Comparison of ENCODE assay signal across 16 cellular contexts in the genomic region with DNA sequence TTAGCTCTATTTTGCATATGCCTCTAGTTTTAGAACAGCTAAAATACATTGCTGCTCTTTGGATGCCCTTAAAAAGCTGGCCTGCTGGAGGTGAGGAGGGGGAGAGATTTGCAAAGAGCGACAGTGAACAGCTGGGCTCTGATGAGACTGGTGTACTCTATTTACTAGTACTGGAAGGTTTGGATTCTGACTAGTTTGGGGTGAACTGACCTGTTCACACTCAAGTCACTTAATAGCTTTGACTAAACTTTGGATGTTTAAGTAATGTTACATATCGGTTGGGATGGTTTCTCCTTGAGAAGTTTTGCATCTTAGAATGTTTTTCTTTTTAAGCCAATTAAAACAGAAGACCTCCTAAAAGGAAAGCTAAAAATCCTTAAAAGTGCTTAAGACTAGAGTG.
"Had no signal": no experiment of that assay in that cellular context is flagged by ENCODE, and none has a peak within 500 bp of the region (broad histone marks: within the 10 kb centered on the region; RNA-seq: fewer than 3 reads in every experiment).

No MANE protein-coding gene starts in this region.

- H3K27ac Mint-ChIP-seq: activated B cell treated with CpG ODN at 0.5 μM for 24 hours; activated CD4-positive, alpha-beta T cell treated with anti-CD3 and anti-CD28 coated beads, Interleukin-2, amount 10 ng/mL, durations not matched to agents 24 days and 14 days; activated naive CD4-positive, alpha-beta T cell treated with anti-CD3 and anti-CD28 coated beads, Interleukin-2, amount 10 ng/mL, durations not matched to agents 7 days and 5 days; activated T-helper 2 cell treated with anti-CD3 and anti-CD28 coated beads, Interferon-gamma antibody, Interleukin-2, Interleukin-4, amounts not matched to agents 10 μg/mL and 5 μg/mL and 100 μg/mL, durations not matched to agents 14 hours and 24 hours and 36 hours; endodermal cell; memory B cell had no signal

- ATAC-seq: T-cell had no signal

- H3K27me3 ChIP-seq: brain microvascular endothelial cell, heart right ventricle, sigmoid colon had no signal

- H3K36me3 ChIP-seq: brain microvascular endothelial cell had no signal

- DNase-seq: activated B cell treated with CpG ODN at 0.5 μM for 24 hours; activated CD4-positive, alpha-beta T cell treated with anti-CD3 and anti-CD28 coated beads, Interleukin-2, amount 10 ng/mL, durations not matched to agents 24 days and 14 days; activated naive CD4-positive, alpha-beta T cell treated with anti-CD3 and anti-CD28 coated beads, Interleukin-2, amount 10 ng/mL, durations not matched to agents 7 days and 5 days; activated T-cell treated with anti-CD3 and anti-CD28 coated beads for 4 hours; endodermal cell; heart right ventricle; islet precursor cell; sigmoid colon; stimulated activated CD4-positive, alpha-beta T cell treated with anti-CD3 and anti-CD28 coated beads, Interleukin-12 subunit alpha, Interleukin-12 subunit beta, amount 100 ng/mL, for 4 hours; stimulated activated naive CD4-positive, alpha-beta T cell treated with Interleukin-2 at 50 U/mL for 16 hours; T-cell; trophoblast cell had no signal

- H3K27me3 Mint-ChIP-seq: activated B cell treated with CpG ODN at 0.5 μM for 24 hours; activated CD4-positive, alpha-beta T cell treated with anti-CD3 and anti-CD28 coated beads, Interleukin-2, amount 10 ng/mL, durations not matched to agents 24 days and 14 days; activated naive CD4-positive, alpha-beta T cell treated with anti-CD3 and anti-CD28 coated beads, Interleukin-2, amount 10 ng/mL, durations not matched to agents 7 days and 5 days; memory B cell; T-cell had no signal

- H3K4me3 Mint-ChIP-seq: activated B cell treated with CpG ODN at 0.5 μM for 24 hours; activated CD4-positive, alpha-beta T cell treated with anti-CD3 and anti-CD28 coated beads, Interleukin-2, amount 10 ng/mL, durations not matched to agents 24 days and 14 days; activated naive CD4-positive, alpha-beta T cell treated with anti-CD3 and anti-CD28 coated beads, Interleukin-2, amount 10 ng/mL, durations not matched to agents 7 days and 5 days; endodermal cell; memory B cell; neural crest cell; T-cell had no signal

- H3K9me3 Mint-ChIP-seq: activated B cell treated with CpG ODN at 0.5 μM for 24 hours; activated CD4-positive, alpha-beta T cell treated with anti-CD3 and anti-CD28 coated beads, Interleukin-2, amount 10 ng/mL, durations not matched to agents 24 days and 14 days; activated naive CD4-positive, alpha-beta T cell treated with anti-CD3 and anti-CD28 coated beads, Interleukin-2, amount 10 ng/mL, durations not matched to agents 7 days and 5 days; activated T-helper 2 cell treated with anti-CD3 and anti-CD28 coated beads, Interferon-gamma antibody, Interleukin-2, Interleukin-4, amounts not matched to agents 10 μg/mL and 5 μg/mL and 100 μg/mL, durations not matched to agents 14 hours and 24 hours and 36 hours; endodermal cell; memory B cell; neural crest cell; T-cell had no signal

- H3K27ac ChIP-seq: brain microvascular endothelial cell had no signal

- H3K4me3 ChIP-seq: heart right ventricle, sigmoid colon had no signal

- H3K9me3 ChIP-seq: heart right ventricle, sigmoid colon had no signal
